In the genomic region with DNA sequence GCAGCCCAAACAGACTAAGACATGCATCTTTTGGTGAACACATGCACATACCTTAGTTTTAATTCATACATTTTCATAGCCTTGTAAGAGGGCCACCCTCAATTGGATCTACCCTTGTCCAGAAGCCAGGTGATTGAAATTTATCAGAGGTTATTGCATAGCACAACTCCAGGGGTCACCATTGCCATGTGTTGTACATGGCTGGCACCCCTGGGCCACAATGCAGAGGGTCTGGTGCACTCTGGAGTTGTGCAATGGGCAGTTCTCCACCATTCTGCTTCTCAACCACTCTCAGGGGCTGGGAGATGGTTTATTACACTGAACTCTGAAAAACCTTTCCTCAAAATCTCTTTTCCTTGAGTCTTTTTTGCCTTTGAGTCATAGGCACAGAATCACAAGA, we compare ENCODE assay signal across 1 cellular context.
TF ChIP-seq lines count a peak whose summit lies in the region.

No MANE protein-coding gene starts in this region.

TF ChIP-seq in GM23338, 12 proteins besides CTCF, POLR2A, EP300 and RAD21 (continued from another document):
- TF ChIP-seq, protein P1, sequence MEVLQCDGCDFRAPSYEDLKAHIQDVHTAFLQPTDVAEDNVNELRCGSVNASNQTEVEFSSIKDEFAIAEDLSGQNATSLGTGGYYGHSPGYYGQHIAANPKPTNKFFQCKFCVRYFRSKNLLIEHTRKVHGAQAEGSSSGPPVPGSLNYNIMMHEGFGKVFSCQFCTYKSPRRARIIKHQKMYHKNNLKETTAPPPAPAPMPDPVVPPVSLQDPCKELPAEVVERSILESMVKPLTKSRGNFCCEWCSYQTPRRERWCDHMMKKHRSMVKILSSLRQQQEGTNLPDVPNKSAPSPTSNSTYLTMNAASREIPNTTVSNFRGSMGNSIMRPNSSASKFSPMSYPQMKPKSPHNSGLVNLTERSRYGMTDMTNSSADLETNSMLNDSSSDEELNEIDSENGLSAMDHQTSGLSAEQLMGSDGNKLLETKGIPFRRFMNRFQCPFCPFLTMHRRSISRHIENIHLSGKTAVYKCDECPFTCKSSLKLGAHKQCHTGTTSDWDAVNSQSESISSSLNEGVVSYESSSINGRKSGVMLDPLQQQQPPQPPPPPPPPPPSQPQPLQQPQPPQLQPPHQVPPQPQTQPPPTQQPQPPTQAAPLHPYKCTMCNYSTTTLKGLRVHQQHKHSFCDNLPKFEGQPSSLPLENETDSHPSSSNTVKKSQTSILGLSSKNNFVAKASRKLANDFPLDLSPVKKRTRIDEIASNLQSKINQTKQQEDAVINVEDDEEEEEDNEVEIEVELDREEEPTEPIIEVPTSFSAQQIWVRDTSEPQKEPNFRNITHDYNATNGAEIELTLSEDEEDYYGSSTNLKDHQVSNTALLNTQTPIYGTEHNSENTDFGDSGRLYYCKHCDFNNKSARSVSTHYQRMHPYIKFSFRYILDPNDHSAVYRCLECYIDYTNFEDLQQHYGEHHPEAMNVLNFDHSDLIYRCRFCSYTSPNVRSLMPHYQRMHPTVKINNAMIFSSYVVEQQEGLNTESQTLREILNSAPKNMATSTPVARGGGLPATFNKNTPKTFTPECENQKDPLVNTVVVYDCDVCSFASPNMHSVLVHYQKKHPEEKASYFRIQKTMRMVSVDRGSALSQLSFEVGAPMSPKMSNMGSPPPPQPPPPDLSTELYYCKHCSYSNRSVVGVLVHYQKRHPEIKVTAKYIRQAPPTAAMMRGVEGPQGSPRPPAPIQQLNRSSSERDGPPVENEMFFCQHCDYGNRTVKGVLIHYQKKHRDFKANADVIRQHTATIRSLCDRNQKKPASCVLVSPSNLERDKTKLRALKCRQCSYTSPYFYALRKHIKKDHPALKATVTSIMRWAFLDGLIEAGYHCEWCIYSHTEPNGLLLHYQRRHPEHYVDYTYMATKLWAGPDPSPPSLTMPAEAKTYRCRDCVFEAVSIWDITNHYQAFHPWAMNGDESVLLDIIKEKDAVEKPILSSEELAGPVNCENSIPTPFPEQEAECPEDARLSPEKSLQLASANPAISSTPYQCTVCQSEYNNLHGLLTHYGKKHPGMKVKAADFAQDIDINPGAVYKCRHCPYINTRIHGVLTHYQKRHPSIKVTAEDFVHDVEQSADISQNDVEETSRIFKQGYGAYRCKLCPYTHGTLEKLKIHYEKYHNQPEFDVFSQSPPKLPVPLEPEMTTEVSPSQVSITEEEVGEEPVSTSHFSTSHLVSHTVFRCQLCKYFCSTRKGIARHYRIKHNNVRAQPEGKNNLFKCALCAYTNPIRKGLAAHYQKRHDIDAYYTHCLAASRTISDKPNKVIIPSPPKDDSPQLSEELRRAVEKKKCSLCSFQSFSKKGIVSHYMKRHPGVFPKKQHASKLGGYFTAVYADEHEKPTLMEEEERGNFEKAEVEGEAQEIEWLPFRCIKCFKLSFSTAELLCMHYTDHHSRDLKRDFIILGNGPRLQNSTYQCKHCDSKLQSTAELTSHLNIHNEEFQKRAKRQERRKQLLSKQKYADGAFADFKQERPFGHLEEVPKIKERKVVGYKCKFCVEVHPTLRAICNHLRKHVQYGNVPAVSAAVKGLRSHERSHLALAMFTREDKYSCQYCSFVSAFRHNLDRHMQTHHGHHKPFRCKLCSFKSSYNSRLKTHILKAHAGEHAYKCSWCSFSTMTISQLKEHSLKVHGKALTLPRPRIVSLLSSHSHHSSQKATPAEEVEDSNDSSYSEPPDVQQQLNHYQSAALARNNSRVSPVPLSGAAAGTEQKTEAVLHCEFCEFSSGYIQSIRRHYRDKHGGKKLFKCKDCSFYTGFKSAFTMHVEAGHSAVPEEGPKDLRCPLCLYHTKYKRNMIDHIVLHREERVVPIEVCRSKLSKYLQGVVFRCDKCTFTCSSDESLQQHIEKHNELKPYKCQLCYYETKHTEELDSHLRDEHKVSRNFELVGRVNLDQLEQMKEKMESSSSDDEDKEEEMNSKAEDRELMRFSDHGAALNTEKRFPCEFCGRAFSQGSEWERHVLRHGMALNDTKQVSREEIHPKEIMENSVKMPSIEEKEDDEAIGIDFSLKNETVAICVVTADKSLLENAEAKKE (CRISPR knock-in tag; IDR thresholded peaks at IDR 0.05), result no peak
- TF ChIP-seq ZNF114 (CRISPR knock-in tag; IDR thresholded peaks at IDR 0.05) (no peak), POLR2AphosphoS5 (IDR thresholded peaks at IDR 0.05; ENCODE audit: low read depth) (no peak), CREB1 (CRISPR knock-in tag; IDR thresholded peaks at IDR 0.05; ENCODE audit: low read depth) (no peak), EZH2 (IDR thresholded peaks at IDR 0.05; ENCODE audit: low read depth, unreplicated experiment) (no peak), EZH2phosphoT487 (IDR thresholded peaks at IDR 0.05; ENCODE audit: unreplicated experiment) (no peak), NANOG (IDR thresholded peaks at IDR 0.05; ENCODE audit: borderline replicate concordance) (no peak), STAT1 (IDR thresholded peaks at IDR 0.05; ENCODE audit: unreplicated experiment) (no peak)
- TF ChIP-seq, protein P2, sequence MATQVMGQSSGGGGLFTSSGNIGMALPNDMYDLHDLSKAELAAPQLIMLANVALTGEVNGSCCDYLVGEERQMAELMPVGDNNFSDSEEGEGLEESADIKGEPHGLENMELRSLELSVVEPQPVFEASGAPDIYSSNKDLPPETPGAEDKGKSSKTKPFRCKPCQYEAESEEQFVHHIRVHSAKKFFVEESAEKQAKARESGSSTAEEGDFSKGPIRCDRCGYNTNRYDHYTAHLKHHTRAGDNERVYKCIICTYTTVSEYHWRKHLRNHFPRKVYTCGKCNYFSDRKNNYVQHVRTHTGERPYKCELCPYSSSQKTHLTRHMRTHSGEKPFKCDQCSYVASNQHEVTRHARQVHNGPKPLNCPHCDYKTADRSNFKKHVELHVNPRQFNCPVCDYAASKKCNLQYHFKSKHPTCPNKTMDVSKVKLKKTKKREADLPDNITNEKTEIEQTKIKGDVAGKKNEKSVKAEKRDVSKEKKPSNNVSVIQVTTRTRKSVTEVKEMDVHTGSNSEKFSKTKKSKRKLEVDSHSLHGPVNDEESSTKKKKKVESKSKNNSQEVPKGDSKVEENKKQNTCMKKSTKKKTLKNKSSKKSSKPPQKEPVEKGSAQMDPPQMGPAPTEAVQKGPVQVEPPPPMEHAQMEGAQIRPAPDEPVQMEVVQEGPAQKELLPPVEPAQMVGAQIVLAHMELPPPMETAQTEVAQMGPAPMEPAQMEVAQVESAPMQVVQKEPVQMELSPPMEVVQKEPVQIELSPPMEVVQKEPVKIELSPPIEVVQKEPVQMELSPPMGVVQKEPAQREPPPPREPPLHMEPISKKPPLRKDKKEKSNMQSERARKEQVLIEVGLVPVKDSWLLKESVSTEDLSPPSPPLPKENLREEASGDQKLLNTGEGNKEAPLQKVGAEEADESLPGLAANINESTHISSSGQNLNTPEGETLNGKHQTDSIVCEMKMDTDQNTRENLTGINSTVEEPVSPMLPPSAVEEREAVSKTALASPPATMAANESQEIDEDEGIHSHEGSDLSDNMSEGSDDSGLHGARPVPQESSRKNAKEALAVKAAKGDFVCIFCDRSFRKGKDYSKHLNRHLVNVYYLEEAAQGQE (IDR thresholded peaks at IDR 0.05; ENCODE audit: unreplicated experiment), result no peak
